In the genomic region with DNA sequence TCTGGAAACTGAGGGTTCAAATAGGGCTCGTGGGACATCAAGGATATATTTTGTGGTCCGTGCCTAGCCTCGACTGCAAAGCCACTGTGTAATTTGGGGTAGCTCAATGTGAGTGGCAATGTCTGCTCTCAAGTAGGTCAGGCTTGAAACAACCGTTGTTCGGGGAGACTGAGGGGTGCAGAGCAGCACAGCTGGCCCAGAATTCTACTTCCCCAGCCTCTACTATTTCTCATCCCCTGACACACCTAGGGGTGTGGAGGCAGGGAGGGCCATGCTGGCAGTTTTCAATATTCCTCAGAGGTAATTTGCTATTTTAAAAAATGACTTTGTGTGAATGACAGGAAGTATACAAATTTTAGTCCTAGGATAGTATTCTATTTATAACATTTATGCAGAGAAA, we compare ENCODE assay signal across 11 cellular contexts. TPM values are rescaled to one million over a fixed set of nuclear protein-coding genes. Genes with fewer than 3 reads are reported as not detected.
DNase-seq lines count a peak whose midpoint lies in the region; ATAC-seq and TF ChIP-seq lines count a peak whose summit lies in the region.
"Had no signal": no experiment of that assay in that cellular context is flagged by ENCODE, and none has a peak within 500 bp of the region (broad histone marks: within the 10 kb centered on the region; RNA-seq: fewer than 3 reads in every experiment).

No MANE protein-coding gene starts in this region.

- H3K27ac ChIP-seq in cardiac muscle cell: no peak overlapping the region
- peak overlapping the region in 12 of 59 donors; percentile 1 to 86 (median 28) for H3K27ac ChIP-seq in dorsolateral prefrontal cortex
- H3K27ac ChIP-seq in muscle layer of colon (ENCODE audit: low read depth, low read length): peak overlapping the region; percentile 81
- H3K27ac ChIP-seq: WERI-Rb-1 had no signal

- H3K27ac Mint-ChIP-seq in type B pancreatic cell: peak overlapping the region; percentile 43

- H3K36me3 Mint-ChIP-seq in type B pancreatic cell: peaks cover 5% of the 10 kb centered on the region

- H3K4me3 ChIP-seq in cardiac muscle cell: peak overlapping the region; percentile 40
- peak overlapping the region in 43 of 59 donors; percentile 6 to 83 (median 70) for H3K4me3 ChIP-seq in dorsolateral prefrontal cortex
- H3K4me3 ChIP-seq in muscle layer of colon (ENCODE audit: low read depth in 1 of 2, low read length in 2 of 2): no peak overlapping the region

- intact Hi-C loops in Right ventricle myocardium inferior (cut with DNase I): no loop called here
- intact Hi-C loops in dorsolateral prefrontal cortex (cut with DNase I): no loop called here

- no peaks in the 10 kb centered on the region for H3K27me3 ChIP-seq in cardiac muscle cell
- peaks cover 0 to 15% (median 0%) of the 10 kb centered on the region in 45 donors for H3K27me3 ChIP-seq in dorsolateral prefrontal cortex
- no peaks in the 10 kb centered on the region for H3K27me3 ChIP-seq in muscle layer of colon (ENCODE audit: control insufficient read depth in 1 of 2, insufficient read depth in 2 of 2, low read length in 2 of 2)

- H3K4me1 ChIP-seq in cardiac muscle cell (ENCODE audit: low read depth) (peaks cover 12% of the 10 kb centered on the region), muscle layer of colon (ENCODE audit: insufficient read depth, low read length) (peaks cover 13% of the 10 kb centered on the region)

- no peaks in the 10 kb centered on the region for H3K9me3 Mint-ChIP-seq in type B pancreatic cell

- H3K27me3 Mint-ChIP-seq in type B pancreatic cell: no peaks in the 10 kb centered on the region

- DNase-seq in cardiac muscle cell (ENCODE audit: low read depth in 1 of 2, low spot score in 1 of 2) (no peak), Right ventricle myocardium inferior (ENCODE audit: missing footprints) (no peak), dorsolateral prefrontal cortex (no peak), type B pancreatic cell (ENCODE audit: extremely low spot score, unreplicated experiment) (no peak), occipital lobe (lab: John Stamatoyannopoulos, UW) (no peak)
- DNase-seq: central memory CD4-positive, alpha-beta T cell; DMS53; WERI-Rb-1 had no signal

- H3K9ac ChIP-seq in muscle layer of colon (ENCODE audit: low read length): no peak overlapping the region

- H3K9me3 ChIP-seq in cardiac muscle cell (ENCODE audit: low read depth): no peaks in the 10 kb centered on the region
- no peaks in the 10 kb centered on the region for H3K9me3 ChIP-seq in muscle layer of colon (ENCODE audit: low read length)

- no peak for ATAC-seq in Right ventricle myocardium inferior
- no peak for ATAC-seq in HG02973 (IDR thresholded peaks at IDR 0.05; ENCODE audit: unreplicated experiment)
- no peak for ATAC-seq in HG03457 (IDR thresholded peaks at IDR 0.05; ENCODE audit: unreplicated experiment)

- peak overlapping the region; percentile 57 for H3K4me3 Mint-ChIP-seq in type B pancreatic cell

- TF ChIP-seq CTCF in cardiac muscle cell (IDR thresholded peaks at IDR 0.05; ENCODE audit: low read depth, low read length) (no peak), dorsolateral prefrontal cortex (IDR thresholded peaks at IDR 0.05 in 54 of 56, conservative IDR thresholded peaks at IDR 0.05 in 2 of 56; ENCODE audit: low read depth in 1 of 56, partially characterized antibody in 56 of 56) (no peak), type B pancreatic cell (conservative IDR thresholded peaks at IDR 0.05) (no peak)

- H3K36me3 ChIP-seq in cardiac muscle cell: no peaks in the 10 kb centered on the region
- peaks cover 4% of the 10 kb centered on the region for H3K36me3 ChIP-seq in muscle layer of colon (ENCODE audit: insufficient read depth, low read length)
- H3K36me3 ChIP-seq: WERI-Rb-1 had no signal

- H3K4me1 Mint-ChIP-seq in type B pancreatic cell (ENCODE audit: unreplicated experiment): peaks cover 45% of the 10 kb centered on the region

RNA-seq across cellular contexts. Expression of a gene that starts 1.4 kb away (rescaled TPM):
- total RNA-seq in cardiac muscle cell: 7.5 and 11.4 TPM in 2 replicates
- 8.7 and 13.2 TPM in 2 replicates for polyA plus RNA-seq in cardiac muscle cell
- total RNA-seq in Right ventricle myocardium inferior: 41.9 TPM
- 10 to 100 TPM in 106 of 120 experiments, 1 to 10 TPM in 14; 7.5 to 46.1 (median 14.3) TPM for total RNA-seq in dorsolateral prefrontal cortex
- total RNA-seq in type B pancreatic cell (ENCODE audit: low replicate concordance): 24.2 and 91.6 TPM in 2 replicates
- total RNA-seq in occipital lobe: 23.4 TPM

Comparison
In these comparisons a context has a peak if more than half of its experiments do, and no peak if none do; other contexts are left out.
1. H3K4me3 ChIP-seq: peak in cardiac muscle cell (single experiment) and dorsolateral prefrontal cortex (43 of 59); none in muscle layer of colon (0 of 2).